Comparison of ENCODE assay signal across 9 cellular contexts in genomic region chr1:228464487-228464983, GRCh38. TPM values are rescaled to one million over a fixed set of nuclear protein-coding genes. Genes with fewer than 3 reads are reported as not detected.
DNase-seq lines count a peak whose midpoint lies in the region; ATAC-seq, FAIRE-seq and TF ChIP-seq lines count a peak whose summit lies in the region.
"Had no signal": no experiment of that assay in that cellular context is flagged by ENCODE, and none has a peak within 500 bp of the region (broad histone marks: within the 10 kb centered on the region; RNA-seq: fewer than 3 reads in every experiment).

No MANE protein-coding gene starts in this region.

- peak overlapping the region; percentile 30 to 91 (median 80) for H3K27ac Mint-ChIP-seq in nephron

- FAIRE-seq in urothelium cell line (lab: Jason Lieb, UNC): no peak

- intact Hi-C loops in esophagus squamous epithelium (cut with DNase I): no loop called here

- TF ChIP-seq POLR2A in esophagus squamous epithelium (IDR thresholded peaks at IDR 0.05): no peak

- H3K27me3 ChIP-seq in esophagus squamous epithelium: peaks cover 0 to 100% (median 22%) of the 10 kb centered on the region in 4 donors

- WGBS in esophagus squamous epithelium, 2 donors: 2 to 9% methylated on average over 15 to 21 of the region's 33 CpGs

- H3K4me3 Mint-ChIP-seq in activated T-cell treated with anti-CD3 and anti-CD28 coated beads, Interleukin-2, amount 50 U/mL, for 4 hours: peak overlapping the region; percentile 79
- peak overlapping the region; percentile 86 to 90 (median 88) for H3K4me3 Mint-ChIP-seq in nephron

- no peaks in the 10 kb centered on the region for H3K9me3 Mint-ChIP-seq in activated T-cell treated with anti-CD3 and anti-CD28 coated beads, Interleukin-2, amount 50 U/mL, for 4 hours
- H3K9me3 Mint-ChIP-seq in nephron: no peaks in the 10 kb centered on the region

- ATAC-seq in GM18858 (IDR thresholded peaks at IDR 0.05; ENCODE audit: unreplicated experiment): peak; percentile 62
- ATAC-seq in HG03064 (IDR thresholded peaks at IDR 0.05; ENCODE audit: low read depth, unreplicated experiment): peak; percentile 81
- ATAC-seq in activated T-cell treated with anti-CD3 and anti-CD28 coated beads, Interleukin-2, amount 50 U/mL, for 4 hours: peak; percentile 93 to 94
- ATAC-seq in stimulated activated naive CD8-positive, alpha-beta T cell treated with anti-CD3 and anti-CD28 coated beads, Interleukin-15, Interleukin-2, amounts not matched to agents 100 U/mL and 50 U/mL, for 24 hours: peak; percentile 82

- H3K36me3 ChIP-seq in esophagus squamous epithelium: no peaks in the 10 kb centered on the region

- H3K36me3 Mint-ChIP-seq in activated T-cell treated with anti-CD3 and anti-CD28 coated beads, Interleukin-2, amount 50 U/mL, for 4 hours (ENCODE audit: insufficient read depth): no peaks in the 10 kb centered on the region
- H3K36me3 Mint-ChIP-seq in nephron (ENCODE audit: low read depth): no peaks in the 10 kb centered on the region

- peaks cover 1 to 28% (median 2%) of the 10 kb centered on the region in 3 donors for H3K4me1 ChIP-seq in esophagus squamous epithelium

- TF ChIP-seq CTCF in esophagus squamous epithelium (IDR thresholded peaks at IDR 0.05) (no peak), nephron (IDR thresholded peaks at IDR 0.05; ENCODE audit: unreplicated experiment in 3 of 3) (no peak)

- H3K27ac ChIP-seq in esophagus squamous epithelium: peak overlapping the region in 2 of 4 donors; percentile 0 to 33

- peaks cover 37% of the 10 kb centered on the region for H3K4me1 Mint-ChIP-seq in activated T-cell treated with anti-CD3 and anti-CD28 coated beads, Interleukin-2, amount 50 U/mL, for 4 hours (ENCODE audit: low read depth)
- H3K4me1 Mint-ChIP-seq in nephron: peaks cover 26% of the 10 kb centered on the region

- peaks cover 10% of the 10 kb centered on the region for H3K27me3 Mint-ChIP-seq in activated T-cell treated with anti-CD3 and anti-CD28 coated beads, Interleukin-2, amount 50 U/mL, for 4 hours (ENCODE audit: low read depth)
- peaks cover 37% of the 10 kb centered on the region for H3K27me3 Mint-ChIP-seq in nephron (ENCODE audit: low read depth)

- peak; percentile 54 for DNase-seq in NCI-H774 (lab: John Stamatoyannopoulos, UW)
- DNase-seq in activated T-cell treated with anti-CD3 and anti-CD28 coated beads, Interleukin-2, amount 50 U/mL, for 4 hours: peak; percentile 78
- DNase-seq in esophagus squamous epithelium (lab: John Stamatoyannopoulos, UW): peak; percentile 24
- peak; percentile 83 for DNase-seq in stimulated activated naive CD8-positive, alpha-beta T cell treated with anti-CD3 and anti-CD28 coated beads, Interleukin-15, Interleukin-2, amounts not matched to agents 100 U/mL and 50 U/mL, for 24 hours
- DNase-seq in urothelium cell line (ENCODE audit: low spot score): no peak

- no peaks in the 10 kb centered on the region for H3K9me3 ChIP-seq in esophagus squamous epithelium

- H3K4me3 ChIP-seq in esophagus squamous epithelium: peak overlapping the region in 3 of 4 donors; percentile 19 to 50 (median 31)

RNA-seq across cellular contexts. Expression of gene RNF187, which starts 22.6 kb away (rescaled TPM):
- total RNA-seq in activated T-cell treated with anti-CD3 and anti-CD28 coated beads, Interleukin-2, amount 50 U/mL, for 4 hours: 100 to 1,000 TPM in 2 of 3 donors, 10 to 100 TPM in 1; 99.6 to 108 (median 106) TPM
- total RNA-seq in esophagus squamous epithelium: 10 to 100 TPM; 33.4 to 74.7 (median 60.0) TPM

RNA-seq across cellular contexts. Expression of gene TRIM17, which starts 47.9 kb away (rescaled TPM):
- total RNA-seq in activated T-cell treated with anti-CD3 and anti-CD28 coated beads, Interleukin-2, amount 50 U/mL, for 4 hours: 1 to 10 TPM in 1 of 3 donors, under 1 TPM in 2; 0.57 to 1.1 (median 0.66) TPM
- total RNA-seq in esophagus squamous epithelium: 1 to 10 TPM in 2 of 4 donors, under 1 TPM in 2; 0.13 to 3.0 (median 0.99) TPM
- total RNA-seq: subcutaneous adipose tissue had no signal

RNA-seq across cellular contexts. Expression of gene TRIM11, which starts 57.9 kb away (rescaled TPM):
- total RNA-seq in activated T-cell treated with anti-CD3 and anti-CD28 coated beads, Interleukin-2, amount 50 U/mL, for 4 hours: 10 to 100 TPM; 43.8 to 47.5 (median 46.6) TPM
- 10 to 100 TPM; 15.2 to 30.8 (median 20.6) TPM for total RNA-seq in esophagus squamous epithelium
